Comparison of ENCODE assay signal across 23 cellular contexts in genomic region chr9:135183538-135184153, GRCh38.
"Had no signal": no experiment of that assay in that cellular context is flagged by ENCODE, and none has a peak within 500 bp of the region (broad histone marks: within the 10 kb centered on the region; RNA-seq: fewer than 3 reads in every experiment).

No MANE protein-coding gene starts in this region.

- H3K4me1 ChIP-seq: breast epithelium had no signal

- DNase-seq: activated B cell treated with CpG ODN at 0.5 μM for 24 hours; activated CD4-positive, alpha-beta memory T cell treated with anti-CD3 and anti-CD28 coated beads for 36 hours; activated CD4-positive, alpha-beta T cell treated with anti-CD3 and anti-CD28 coated beads for 1 hour; activated CD4-positive, alpha-beta T cell treated with anti-CD3 and anti-CD28 coated beads, Interleukin-2, amount 10 ng/mL, durations not matched to agents 7 days and 5 days; activated CD8-positive, alpha-beta memory T cell treated with anti-CD3 and anti-CD28 coated beads for 24 hours; activated gamma-delta T cell treated with Interleukin-2 at 50 U/mL for 16 hours; activated naive CD4-positive, alpha-beta T cell treated with anti-CD3 and anti-CD28 coated beads, Interleukin-2, amount 10 ng/mL, durations not matched to agents 7 days and 5 days; activated naive CD8-positive, alpha-beta T cell treated with anti-CD3 and anti-CD28 coated beads for 36 hours; activated T-cell treated with anti-CD3 and anti-CD28 coated beads, Interleukin-2, amount 50 U/mL, for 72 hours; anterior cingulate cortex; MV-4-11; NCI-H1092 treated with DMSO at 0.1 percent for 48 hours; NCI-H1417 treated with DMSO at 0.1 percent for 48 hours; NCI-H1694; NCI-H2081; NCI-H510A treated with DMSO at 0.1 percent for 48 hours; NCI-H69; PC-3; SIG-M5; T-helper 17 cell; T-helper 9 cell had no signal

- H3K27ac ChIP-seq: breast epithelium, coronary artery had no signal

- H3K4me3 ChIP-seq: breast epithelium, coronary artery had no signal

- H3K9me3 ChIP-seq: breast epithelium had no signal

- H3K36me3 ChIP-seq: breast epithelium had no signal

- ATAC-seq: activated T-cell treated with anti-CD3 and anti-CD28 coated beads, Interleukin-2, amount 50 U/mL, for 72 hours; PC-3; T-helper 17 cell had no signal
